In the genomic region with DNA sequence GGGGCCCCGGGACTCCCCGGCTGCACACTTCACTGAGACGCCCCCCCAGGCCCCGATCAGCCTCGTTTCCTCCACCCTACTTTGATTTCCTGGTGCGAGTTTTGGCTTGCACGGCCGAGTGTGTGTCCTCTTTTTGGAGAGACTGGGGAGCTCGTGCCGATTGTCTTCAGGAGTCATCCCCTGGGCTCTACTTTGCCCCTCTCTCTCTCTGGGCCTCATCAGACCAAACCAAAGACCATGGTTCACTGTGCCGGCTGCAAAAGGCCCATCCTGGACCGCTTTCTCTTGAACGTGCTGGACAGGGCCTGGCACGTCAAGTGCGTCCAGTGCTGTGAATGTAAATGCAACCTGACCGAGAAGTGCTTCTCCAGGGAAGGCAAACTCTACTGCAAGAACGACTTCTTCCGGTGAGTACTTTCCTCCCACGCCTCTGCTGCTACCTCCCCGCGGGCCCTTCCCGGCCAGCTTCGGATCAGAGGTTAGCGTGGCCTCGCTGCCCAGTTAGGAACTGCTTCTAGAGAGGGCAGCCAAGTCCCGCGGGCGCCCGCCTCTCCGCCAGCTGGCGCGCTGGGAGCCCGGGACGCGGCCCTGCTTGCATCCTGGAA, we compare ENCODE assay signal across 8 cellular contexts. TPM values are rescaled to one million over a fixed set of nuclear protein-coding genes. Genes with fewer than 3 reads are reported as not detected.
DNase-seq lines count a peak whose midpoint lies in the region; ATAC-seq and TF ChIP-seq lines count a peak whose summit lies in the region.

No MANE protein-coding gene starts in this region.

- POLR2A ChIA-PET in activated CD8-positive, alpha-beta T cell treated with anti-CD3 and anti-CD28 coated beads for 36 hours (lab: Charles Lee): interaction anchor here (0.9 to 3.2 kb wide), 5 partner anchors 10 to 217 kb away, joined by 3 to 19 read pairs (median 3); a partner anchor contains a TSS

- H3K9ac ChIP-seq in iPS-15b (ENCODE audit: low read depth, low read length): no peak overlapping the region

- intact Hi-C loops in Right ventricle myocardium superior (cut with DNase I): no loop called here
- intact Hi-C loops in Right ventricle myocardium inferior (cut with DNase I): no loop called here
- intact Hi-C loops in activated CD8-positive, alpha-beta T cell treated with anti-CD3 and anti-CD28 coated beads for 36 hours (cut with micrococcal nuclease): loop anchor here (10.0 kb wide), 1 partner anchor 213 kb away; no protein-coding TSS in a partner anchor

- H3K27me3 ChIP-seq in iPS-15b (ENCODE audit: control insufficient read depth, insufficient read depth, low read length): peaks cover 97% of the 10 kb centered on the region
- H3K27me3 ChIP-seq in thoracic aorta (replicated peaks; ENCODE audit: insufficient read depth): peaks cover 94% of the 10 kb centered on the region
- peaks cover 5 to 95% of the 10 kb centered on the region in 2 donors for H3K27me3 ChIP-seq in Peyer's patch

- DNase-seq in Right ventricle myocardium superior (no peak), Right ventricle myocardium inferior (ENCODE audit: missing footprints) (no peak), thoracic aorta (ENCODE audit: low spot score) (no peak), Peyer's patch (no peak), GM19238 (ENCODE audit: insufficient read length, low spot score) (no peak)
- peak; percentile 59 for DNase-seq in activated CD8-positive, alpha-beta T cell treated with anti-CD3 and anti-CD28 coated beads for 36 hours

- H3K27me3 Mint-ChIP-seq in activated CD8-positive, alpha-beta T cell treated with anti-CD3 and anti-CD28 coated beads for 36 hours: peaks cover 79% of the 10 kb centered on the region

- peak overlapping the region; percentile 66 for H3K4me3 Mint-ChIP-seq in activated CD8-positive, alpha-beta T cell treated with anti-CD3 and anti-CD28 coated beads for 36 hours

- peaks cover 61% of the 10 kb centered on the region for H3K4me1 Mint-ChIP-seq in activated CD8-positive, alpha-beta T cell treated with anti-CD3 and anti-CD28 coated beads for 36 hours (ENCODE audit: low read depth)

- no peak for TF ChIP-seq POLR2A in Peyer's patch (IDR thresholded peaks at IDR 0.05)

- H3K27ac Mint-ChIP-seq in activated CD8-positive, alpha-beta T cell treated with anti-CD3 and anti-CD28 coated beads for 36 hours: no peak overlapping the region

- no peaks in the 10 kb centered on the region for H3K9me3 Mint-ChIP-seq in activated CD8-positive, alpha-beta T cell treated with anti-CD3 and anti-CD28 coated beads for 36 hours

- H3K9me3 ChIP-seq in iPS-15b (ENCODE audit: control insufficient read depth, insufficient read depth, low read length) (no peaks in the 10 kb centered on the region), thoracic aorta (no peaks in the 10 kb centered on the region), Peyer's patch (peaks cover 0 to 14% (median 0%) of the 10 kb centered on the region in 4 donors)

- CTCF ChIA-PET in activated CD8-positive, alpha-beta T cell treated with anti-CD3 and anti-CD28 coated beads for 36 hours (lab: Charles Lee): interaction anchor here (1.2 kb wide), 1 partner anchor 21 kb away, joined by 4 read pairs; no protein-coding TSS in a partner anchor

- H3K4me3 ChIP-seq in iPS-15b (ENCODE audit: low read depth, low read length) (peak overlapping the region; percentile 67), thoracic aorta (peak overlapping the region; percentile 38), Peyer's patch (peak overlapping the region in 1 of 4 donors; percentile 32)

- no peaks in the 10 kb centered on the region for H3K36me3 Mint-ChIP-seq in activated CD8-positive, alpha-beta T cell treated with anti-CD3 and anti-CD28 coated beads for 36 hours (ENCODE audit: low read depth)

- H3K4me1 ChIP-seq in iPS-15b (ENCODE audit: control insufficient read depth, insufficient read depth, low read length) (peaks cover 9% of the 10 kb centered on the region), thoracic aorta (ENCODE audit: control insufficient read depth in 1 of 2, low read depth in 2 of 2) (peaks cover 52 to 72% of the 10 kb centered on the region in 2 donors), Peyer's patch (peaks cover 7 to 68% (median 41%) of the 10 kb centered on the region in 4 donors)

- H3K27ac ChIP-seq in thoracic aorta: no peak overlapping the region
- no peak overlapping the region for H3K27ac ChIP-seq in Peyer's patch

- TF ChIP-seq CTCF in activated CD8-positive, alpha-beta T cell treated with anti-CD3 and anti-CD28 coated beads for 36 hours (IDR thresholded peaks at IDR 0.05): no peak
- TF ChIP-seq CTCF in thoracic aorta (IDR thresholded peaks at IDR 0.05) (no peak), Peyer's patch (IDR thresholded peaks at IDR 0.05) (no peak)

- peak; percentile 25 for ATAC-seq in Right ventricle myocardium superior (ENCODE audit: poor library complexity)
- no peak for ATAC-seq in Right ventricle myocardium inferior
- peak; percentile 19 for ATAC-seq in activated CD8-positive, alpha-beta T cell treated with anti-CD3 and anti-CD28 coated beads for 36 hours
- ATAC-seq in thoracic aorta (ENCODE audit: insufficient number of reproducible peaks, low FRiP score, low read depth): no peak
- ATAC-seq in HG02642 (IDR thresholded peaks at IDR 0.05; ENCODE audit: poor library complexity, unreplicated experiment): no peak

- H3K36me3 ChIP-seq in iPS-15b (ENCODE audit: control insufficient read depth, insufficient read depth, low read length) (no peaks in the 10 kb centered on the region), thoracic aorta (no peaks in the 10 kb centered on the region), Peyer's patch (no peaks in the 10 kb centered on the region)

RNA-seq across cellular contexts. Expression of a gene that starts 0.8 kb away (rescaled TPM):
- total RNA-seq in Right ventricle myocardium superior (not detected), Right ventricle myocardium inferior (not detected), thoracic aorta (not detected), Peyer's patch (not detected)
- not detected for total RNA-seq in activated CD8-positive, alpha-beta T cell treated with anti-CD3 and anti-CD28 coated beads for 36 hours

RNA-seq across cellular contexts. Expression of a gene that starts 10.7 kb away (rescaled TPM):
- total RNA-seq in Right ventricle myocardium superior: 26.9 TPM
- total RNA-seq in Right ventricle myocardium inferior: 23.9 TPM
- total RNA-seq in activated CD8-positive, alpha-beta T cell treated with anti-CD3 and anti-CD28 coated beads for 36 hours: 10 to 100 TPM; 81.8 to 90.3 TPM
- total RNA-seq in thoracic aorta: 10 to 100 TPM; 28.8 to 41.3 TPM
- total RNA-seq in Peyer's patch: 10 to 100 TPM; 26.9 to 57.8 (median 35.4) TPM

Comparison
In these comparisons a context has a peak if more than half of its experiments do, and no peak if none do; other contexts are left out.
1. ATAC-seq: peak in Right ventricle myocardium superior (single experiment) and activated CD8-positive, alpha-beta T cell treated with anti-CD3 and anti-CD28 coated beads for 36 hours (single experiment); none in Right ventricle myocardium inferior (single experiment), thoracic aorta (single experiment) and HG02642 (single experiment).